ENCODE assay signal across 8 cellular contexts in the genomic region with DNA sequence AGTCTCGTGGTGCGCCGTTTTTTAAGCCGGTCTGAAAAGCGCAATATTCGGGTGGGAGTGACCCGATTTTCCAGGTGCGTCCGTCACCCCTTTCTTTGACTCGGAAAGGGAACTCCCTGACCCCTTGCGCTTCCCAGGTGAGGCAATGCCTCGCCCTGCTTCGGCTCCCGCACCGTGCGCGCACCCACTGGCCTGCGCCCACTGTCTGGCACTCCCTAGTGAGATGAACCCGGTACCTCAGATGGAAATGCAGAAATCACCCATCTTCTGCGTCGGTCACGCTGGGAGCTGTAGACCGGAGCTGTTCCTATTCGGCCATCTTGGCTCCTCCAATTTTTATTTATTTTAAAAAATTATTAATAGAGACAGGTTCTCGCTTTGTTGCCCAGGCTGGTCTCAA.
DNase-seq lines count a peak whose midpoint lies in the region; ATAC-seq and TF ChIP-seq lines count a peak whose summit lies in the region.
"Not testable (repeated sequence)": the region's sequence is repeated elsewhere in the genome, so short reads cannot be mapped to it uniquely, and the experiment has no call there.

No MANE protein-coding gene starts in this region.

- H3K4me3 ChIP-seq in HUES6 (ENCODE audit: low read depth, low read length) (peak overlapping the region; percentile 59), mammary epithelial cell (replicated peaks in 1 of 3; ENCODE audit: insufficient read depth in 1 of 3, low read depth in 2 of 3, low read length in 3 of 3) (peak overlapping the region; percentile 7 to 37 (median 34)), iPS-20b (ENCODE audit: low read length) (peak overlapping the region; percentile 48; the same call in 1 of the 2 replicates), skin epidermis (peak overlapping the region in 5 of 7 experiments; percentile 3 to 33 (median 29))

- not testable (repeated sequence) for BruUV-seq in mammary epithelial cell (replicated peaks; lab: Mats Ljungman, UMichigan)

- peak overlapping the region; percentile 58 for H2AFZ ChIP-seq in mammary epithelial cell (ENCODE audit: low read depth, low read length)

- H3K36me3 ChIP-seq in HUES6 (ENCODE audit: control insufficient read depth, insufficient read depth, low read length); mammary epithelial cell (ENCODE audit: insufficient read depth, low read length); iPS-20b (ENCODE audit: insufficient read depth, low read depth, low read length): not testable (repeated sequence)

- peak overlapping the region; percentile 82 for H3K4me3 Mint-ChIP-seq in CD4-positive, alpha-beta T cell
- peak overlapping the region; percentile 50 for H3K4me3 Mint-ChIP-seq in activated CD4-positive, alpha-beta memory T cell treated with anti-CD3 and anti-CD28 coated beads, Interleukin-2, amount 10 ng/mL, durations not matched to agents 7 days and 5 days
- peak overlapping the region; percentile 10 to 78 (median 66) for H3K4me3 Mint-ChIP-seq in naive thymus-derived CD8-positive, alpha-beta T cell

- not testable (repeated sequence) for H3K36me3 Mint-ChIP-seq in CD4-positive, alpha-beta T cell (ENCODE audit: low read depth)
- peaks cover 12% of the 10 kb centered on the region for H3K36me3 Mint-ChIP-seq in activated CD4-positive, alpha-beta memory T cell treated with anti-CD3 and anti-CD28 coated beads, Interleukin-2, amount 10 ng/mL, durations not matched to agents 7 days and 5 days (ENCODE audit: low read depth)
- peaks cover 1 to 38% (median 29%) of the 10 kb centered on the region in 3 donors for H3K36me3 Mint-ChIP-seq in naive thymus-derived CD8-positive, alpha-beta T cell

- in situ Hi-C loops in mammary epithelial cell (cut with MboI; ENCODE audit: low sequenced_read_pairs in 2 of 2), result not testable (repeated sequence)

- H3K79me2 ChIP-seq in mammary epithelial cell (ENCODE audit: insufficient read depth, low read length), result not testable (repeated sequence)

- H3K27ac Mint-ChIP-seq in CD4-positive, alpha-beta T cell, result peak overlapping the region; percentile 58
- H3K27ac Mint-ChIP-seq in activated CD4-positive, alpha-beta memory T cell treated with anti-CD3 and anti-CD28 coated beads, Interleukin-2, amount 10 ng/mL, durations not matched to agents 7 days and 5 days, result not testable (repeated sequence)
- peak overlapping the region in 7 of 10 donors; percentile 2 to 79 (median 28) for H3K27ac Mint-ChIP-seq in naive thymus-derived CD8-positive, alpha-beta T cell

- ATAC-seq in CD4-positive, alpha-beta T cell (ENCODE audit: poor library complexity); foreskin keratinocyte; naive thymus-derived CD8-positive, alpha-beta T cell: not testable (repeated sequence)

- not testable (repeated sequence) for H3K27me3 ChIP-seq in CD4-positive, alpha-beta T cell (ENCODE audit: control insufficient read depth, insufficient read depth, low read length); HUES6 (ENCODE audit: control insufficient read depth, insufficient read depth, low read length); mammary epithelial cell (ENCODE audit: insufficient read depth, low read length); foreskin keratinocyte; iPS-20b (ENCODE audit: insufficient read depth, low read length)

- WGBS in mammary epithelial cell (ENCODE audit: low coverage, missing lambda C conversion rate), result 5% methylated on average over 14 of the region's 25 CpGs

- H3K9ac ChIP-seq in HUES6 (ENCODE audit: low read length) (peak overlapping the region; percentile 78), mammary epithelial cell (ENCODE audit: insufficient read depth, low read length) (peak overlapping the region; percentile 65), iPS-20b (ENCODE audit: low read depth, low read length) (peak overlapping the region; percentile 79)

- not testable (repeated sequence) for H3K4me1 ChIP-seq in HUES6 (ENCODE audit: control insufficient read depth, insufficient read depth, low read length); mammary epithelial cell (ENCODE audit: insufficient read depth, low read length); foreskin keratinocyte; iPS-20b (ENCODE audit: insufficient read depth, low read length)

- not testable (repeated sequence) for H3K27me3 Mint-ChIP-seq in CD4-positive, alpha-beta T cell; activated CD4-positive, alpha-beta memory T cell treated with anti-CD3 and anti-CD28 coated beads, Interleukin-2, amount 10 ng/mL, durations not matched to agents 7 days and 5 days; naive thymus-derived CD8-positive, alpha-beta T cell

- H3K9me3 ChIP-seq in CD4-positive, alpha-beta T cell (ENCODE audit: control insufficient read depth, low read length); HUES6 (ENCODE audit: control insufficient read depth, insufficient read depth, low read depth, low read length); mammary epithelial cell (replicated peaks; ENCODE audit: insufficient read depth, low read length); iPS-20b (ENCODE audit: insufficient read depth, low read depth, low read length): not testable (repeated sequence)

- intact Hi-C loops in CD4-positive, alpha-beta T cell (cut with DNase I, micrococcal nuclease); mammary epithelial cell (cut with micrococcal nuclease): not testable (repeated sequence)

- not testable (repeated sequence) for H3K27ac ChIP-seq in CD4-positive, alpha-beta T cell (ENCODE audit: low read depth, low read length); HUES6 (ENCODE audit: low read depth, low read length); iPS-20b (ENCODE audit: low read length)
- H3K27ac ChIP-seq in mammary epithelial cell (ENCODE audit: insufficient read depth, low read depth, low read length), result peak overlapping the region; percentile 76
- peak overlapping the region; percentile 82 for H3K27ac ChIP-seq in foreskin keratinocyte
- peak overlapping the region in 10 of 21 experiments; percentile 3 to 71 (median 44) for H3K27ac ChIP-seq in skin epidermis

- DNase-seq in CD4-positive, alpha-beta T cell; activated CD4-positive, alpha-beta memory T cell treated with anti-CD3 and anti-CD28 coated beads, Interleukin-2, amount 10 ng/mL, durations not matched to agents 7 days and 5 days; mammary epithelial cell; foreskin keratinocyte: not testable (repeated sequence)
- peak in 1 of 10 donors; percentile 1 for DNase-seq in naive thymus-derived CD8-positive, alpha-beta T cell

- TF ChIP-seq CTCF in CD4-positive, alpha-beta T cell (IDR thresholded peaks at IDR 0.05); mammary epithelial cell (conservative IDR thresholded peaks at IDR 0.05 in 1 of 2, IDR thresholded peaks at IDR 0.05 in 1 of 2; ENCODE audit: extremely low read depth in 1 of 2, insufficient read depth in 1 of 2, low read depth in 1 of 2, low read length in 2 of 2); foreskin keratinocyte (conservative IDR thresholded peaks at IDR 0.05): not testable (repeated sequence)

- CTCF ChIA-PET in CD4-positive, alpha-beta T cell (lab: Charles Lee); activated CD4-positive, alpha-beta memory T cell treated with anti-CD3 and anti-CD28 coated beads, Interleukin-2, amount 10 ng/mL, durations not matched to agents 7 days and 5 days (lab: Charles Lee); mammary epithelial cell (lab: Charles Lee; ENCODE audit: low non-redundant PET): not testable (repeated sequence)

- H3K9me3 Mint-ChIP-seq in CD4-positive, alpha-beta T cell; activated CD4-positive, alpha-beta memory T cell treated with anti-CD3 and anti-CD28 coated beads, Interleukin-2, amount 10 ng/mL, durations not matched to agents 7 days and 5 days; naive thymus-derived CD8-positive, alpha-beta T cell: not testable (repeated sequence)

- not testable (repeated sequence) for H4K20me1 ChIP-seq in mammary epithelial cell (ENCODE audit: insufficient read depth, low read length)

- dilution Hi-C loops in mammary epithelial cell (cut with HindIII; ENCODE audit: low sequenced_read_pairs), result not testable (repeated sequence)

- POLR2A ChIA-PET in CD4-positive, alpha-beta T cell (lab: Charles Lee); naive thymus-derived CD8-positive, alpha-beta T cell (lab: Charles Lee): not testable (repeated sequence)
- POLR2A ChIA-PET in activated CD4-positive, alpha-beta memory T cell treated with anti-CD3 and anti-CD28 coated beads, Interleukin-2, amount 10 ng/mL, durations not matched to agents 7 days and 5 days (lab: Charles Lee), result interaction anchor here (0.7 kb wide), 1 partner anchor 119 kb away, joined by 3 read pairs; no protein-coding TSS in a partner anchor

- not testable (repeated sequence) for H3K4me1 Mint-ChIP-seq in CD4-positive, alpha-beta T cell (ENCODE audit: low read depth); activated CD4-positive, alpha-beta memory T cell treated with anti-CD3 and anti-CD28 coated beads, Interleukin-2, amount 10 ng/mL, durations not matched to agents 7 days and 5 days; naive thymus-derived CD8-positive, alpha-beta T cell

- peak overlapping the region; percentile 78 for H3K4me2 ChIP-seq in mammary epithelial cell (ENCODE audit: insufficient read depth, low read depth, low read length)
